Comparison of ENCODE assay signal across 1 cellular context in the genomic region with DNA sequence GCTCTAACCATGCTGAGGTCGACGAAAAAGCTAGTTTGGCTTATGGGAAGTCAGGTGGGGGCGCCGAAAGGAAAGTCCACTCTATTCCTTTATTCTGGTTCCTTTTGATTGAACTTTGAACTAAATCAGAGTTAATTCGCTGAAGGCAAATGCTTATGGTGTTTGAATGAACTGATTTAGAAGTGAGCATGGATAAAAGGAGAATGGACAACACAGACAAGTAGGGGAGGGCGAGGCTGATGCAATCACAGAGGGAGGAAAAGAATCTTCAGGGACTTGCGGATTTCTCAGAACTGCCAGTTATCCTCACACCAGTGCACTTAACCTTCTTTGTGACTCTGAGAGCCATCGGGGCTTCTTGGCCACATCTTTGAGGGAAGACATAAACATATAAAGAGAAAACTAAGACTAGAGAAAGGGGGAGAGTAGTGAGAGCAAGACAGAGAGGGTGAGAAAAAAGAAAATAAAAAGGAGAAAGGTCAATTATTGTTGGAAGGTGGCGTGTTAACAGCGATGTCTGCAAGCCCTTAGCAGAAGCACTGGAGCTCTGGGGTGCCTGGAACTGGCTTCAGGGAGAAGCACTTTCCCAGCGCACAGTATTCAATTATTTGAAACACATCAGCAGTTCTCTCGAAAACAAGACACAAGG.
TF ChIP-seq lines count a peak whose summit lies in the region.

No MANE protein-coding gene starts in this region.

TF ChIP-seq in H1, 55 proteins besides CTCF, POLR2A, EP300 and RAD21:
- TF ChIP-seq KDM4A (IDR thresholded peaks at IDR 0.05; ENCODE audit: low read depth, low read length, severe bottlenecking) (no peak), CTBP2 (IDR thresholded peaks at IDR 0.05; ENCODE audit: borderline replicate concordance, insufficient read depth, insufficient read length, low read length) (no peak), CEBPB (IDR thresholded peaks at IDR 0.05; ENCODE audit: low read depth, low read length) (no peak), RNF2 (IDR thresholded peaks at IDR 0.05; ENCODE audit: borderline replicate concordance, low read depth, low read length, missing control alignments, poor library complexity, severe bottlenecking) (no peak), TBP (IDR thresholded peaks at IDR 0.05; ENCODE audit: low read depth, low read length) (no peak), CHD1 (IDR thresholded peaks at IDR 0.05; ENCODE audit: low read depth, low read length) (no peak), EZH2 (IDR thresholded peaks at IDR 0.05; ENCODE audit: low read depth, low read length, severe bottlenecking) (no peak), HDAC6 (IDR thresholded peaks at IDR 0.05; ENCODE audit: low read depth, low read length) (no peak), YY1 (IDR thresholded peaks at IDR 0.05; ENCODE audit: low read depth, low read length) (no peak), SRF (IDR thresholded peaks at IDR 0.05; ENCODE audit: low read depth, low read length) (no peak), RXRA (IDR thresholded peaks at IDR 0.05; ENCODE audit: insufficient read depth, low read depth, low read length) (no peak), SIX5 (IDR thresholded peaks at IDR 0.05; ENCODE audit: low read depth, low read length) (no peak)
- TF ChIP-seq, protein P1, sequence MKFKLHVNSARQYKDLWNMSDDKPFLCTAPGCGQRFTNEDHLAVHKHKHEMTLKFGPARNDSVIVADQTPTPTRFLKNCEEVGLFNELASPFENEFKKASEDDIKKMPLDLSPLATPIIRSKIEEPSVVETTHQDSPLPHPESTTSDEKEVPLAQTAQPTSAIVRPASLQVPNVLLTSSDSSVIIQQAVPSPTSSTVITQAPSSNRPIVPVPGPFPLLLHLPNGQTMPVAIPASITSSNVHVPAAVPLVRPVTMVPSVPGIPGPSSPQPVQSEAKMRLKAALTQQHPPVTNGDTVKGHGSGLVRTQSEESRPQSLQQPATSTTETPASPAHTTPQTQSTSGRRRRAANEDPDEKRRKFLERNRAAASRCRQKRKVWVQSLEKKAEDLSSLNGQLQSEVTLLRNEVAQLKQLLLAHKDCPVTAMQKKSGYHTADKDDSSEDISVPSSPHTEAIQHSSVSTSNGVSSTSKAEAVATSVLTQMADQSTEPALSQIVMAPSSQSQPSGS (IDR thresholded peaks at IDR 0.05; ENCODE audit: low read length), result no peak
- TF ChIP-seq, protein P2, sequence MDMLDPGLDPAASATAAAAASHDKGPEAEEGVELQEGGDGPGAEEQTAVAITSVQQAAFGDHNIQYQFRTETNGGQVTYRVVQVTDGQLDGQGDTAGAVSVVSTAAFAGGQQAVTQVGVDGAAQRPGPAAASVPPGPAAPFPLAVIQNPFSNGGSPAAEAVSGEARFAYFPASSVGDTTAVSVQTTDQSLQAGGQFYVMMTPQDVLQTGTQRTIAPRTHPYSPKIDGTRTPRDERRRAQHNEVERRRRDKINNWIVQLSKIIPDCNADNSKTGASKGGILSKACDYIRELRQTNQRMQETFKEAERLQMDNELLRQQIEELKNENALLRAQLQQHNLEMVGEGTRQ (IDR thresholded peaks at IDR 0.05; ENCODE audit: low read length), result no peak
TF ChIP-seq in H1: peak in this region for 0.
